ENCODE assay signal across 13 cellular contexts in genomic region chr3:184884359-184885017, GRCh38.
DNase-seq lines count a peak whose midpoint lies in the region; ATAC-seq, FAIRE-seq and TF ChIP-seq lines count a peak whose summit lies in the region.
"Had no signal": no experiment of that assay in that cellular context is flagged by ENCODE, and none has a peak within 500 bp of the region (broad histone marks: within the 10 kb centered on the region; RNA-seq: fewer than 3 reads in every experiment).

No MANE protein-coding gene starts in this region.

- TF ChIP-seq CTCF in WTC11 (IDR thresholded peaks at IDR 0.05), result no peak

- ATAC-seq in GM21360 (IDR thresholded peaks at IDR 0.05; ENCODE audit: unreplicated experiment) (peak; percentile 90), HG02981 (IDR thresholded peaks at IDR 0.05; ENCODE audit: unreplicated experiment) (peak; percentile 89), WTC11 (no peak)
- no peak for ATAC-seq in effector memory CD8-positive, alpha-beta T cell (replicated peaks)

- H3K27me3 Mint-ChIP-seq in effector memory CD8-positive, alpha-beta T cell, result no peaks in the 10 kb centered on the region
- H3K27me3 Mint-ChIP-seq in WTC11 (ENCODE audit: low read depth), result no peaks in the 10 kb centered on the region
- H3K27me3 Mint-ChIP-seq: CD4-positive, CD25-positive, alpha-beta regulatory T cell had no signal

- CTCF ChIA-PET in WTC11 (lab: Charles Lee), result no interaction called here

- H3K36me3 Mint-ChIP-seq in effector memory CD8-positive, alpha-beta T cell (ENCODE audit: insufficient read depth), result peaks cover 28% of the 10 kb centered on the region
- H3K36me3 Mint-ChIP-seq in WTC11, result peaks cover 3% of the 10 kb centered on the region

- no peaks in the 10 kb centered on the region for H3K9me3 Mint-ChIP-seq in effector memory CD8-positive, alpha-beta T cell
- H3K9me3 Mint-ChIP-seq in WTC11, result no peaks in the 10 kb centered on the region
- H3K9me3 Mint-ChIP-seq: CD4-positive, CD25-positive, alpha-beta regulatory T cell had no signal

- FAIRE-seq in GM18507 (lab: Jason Lieb, UNC), result peak; percentile 82

- POLR2A ChIA-PET in WTC11 (lab: Charles Lee), result no interaction called here

- H3K27ac Mint-ChIP-seq in effector memory CD8-positive, alpha-beta T cell, result no peak overlapping the region
- H3K27ac Mint-ChIP-seq in WTC11, result no peak overlapping the region

- no peak overlapping the region for H3K4me3 Mint-ChIP-seq in effector memory CD8-positive, alpha-beta T cell
- no peak overlapping the region for H3K4me3 Mint-ChIP-seq in WTC11
- H3K4me3 Mint-ChIP-seq: CD4-positive, CD25-positive, alpha-beta regulatory T cell had no signal

- peaks cover 0 to under 1% of the 10 kb centered on the region in 2 donors for H3K4me1 Mint-ChIP-seq in effector memory CD8-positive, alpha-beta T cell (ENCODE audit: low read depth in 2 of 2)
- H3K4me1 Mint-ChIP-seq in WTC11, result peaks cover 10% of the 10 kb centered on the region

- no peak for DNase-seq in GM18507 (ENCODE audit: extremely low spot score, insufficient read length, low read depth)
- peak; percentile 22 for DNase-seq in NAMALWA (ENCODE audit: low spot score)
- DNase-seq in activated effector memory CD4-positive, alpha-beta T cell treated with anti-CD3 and anti-CD28 coated beads, Interleukin-2, amount 50 U/mL, for 16 hours, result no peak
- no peak for DNase-seq in effector memory CD8-positive, alpha-beta T cell
- no peak for DNase-seq in WTC11 (ENCODE audit: low spot score)
- DNase-seq in NCI-H524 (lab: John Stamatoyannopoulos, UW), result no peak
- DNase-seq: CD4-positive, CD25-positive, alpha-beta regulatory T cell; kidney glomerular epithelial cell; NCI-H2029 treated with DMSO at 0.1 percent for 48 hours; occipital lobe; stimulated activated CD4-positive, alpha-beta T cell treated with anti-CD3 and anti-CD28 coated beads, Interleukin-4, amount 100 ng/mL, for 4 hours had no signal

TF ChIP-seq in WTC11, 78 proteins besides CTCF, POLR2A, EP300 and RAD21:
- TF ChIP-seq CREM (CRISPR knock-in tag; IDR thresholded peaks at IDR 0.05) (no peak), NFATC4 (CRISPR knock-in tag; IDR thresholded peaks at IDR 0.05) (no peak), NR1H2 (CRISPR knock-in tag; IDR thresholded peaks at IDR 0.05) (no peak), HMGA2 (CRISPR knock-in tag; IDR thresholded peaks at IDR 0.05) (no peak), ZNF281 (CRISPR knock-in tag; IDR thresholded peaks at IDR 0.05) (no peak), GABPB1 (CRISPR knock-in tag; IDR thresholded peaks at IDR 0.05) (no peak), ATF1 (CRISPR knock-in tag; IDR thresholded peaks at IDR 0.05) (no peak), ETV6 (CRISPR knock-in tag; IDR thresholded peaks at IDR 0.05) (no peak), NR3C1 (CRISPR knock-in tag; conservative IDR thresholded peaks at IDR 0.05; ENCODE audit: low read depth) (no peak), KAT7 (CRISPR knock-in tag; IDR thresholded peaks at IDR 0.05; ENCODE audit: borderline replicate concordance) (no peak), SMAD3 (CRISPR knock-in tag; IDR thresholded peaks at IDR 0.05; ENCODE audit: borderline replicate concordance) (no peak), FOXP1 (CRISPR knock-in tag; IDR thresholded peaks at IDR 0.05; ENCODE audit: borderline replicate concordance) (no peak), SMAD4 (CRISPR knock-in tag; IDR thresholded peaks at IDR 0.05) (no peak), MXD4 (CRISPR knock-in tag; IDR thresholded peaks at IDR 0.05; ENCODE audit: borderline replicate concordance) (no peak)
- TF ChIP-seq, protein P1, sequence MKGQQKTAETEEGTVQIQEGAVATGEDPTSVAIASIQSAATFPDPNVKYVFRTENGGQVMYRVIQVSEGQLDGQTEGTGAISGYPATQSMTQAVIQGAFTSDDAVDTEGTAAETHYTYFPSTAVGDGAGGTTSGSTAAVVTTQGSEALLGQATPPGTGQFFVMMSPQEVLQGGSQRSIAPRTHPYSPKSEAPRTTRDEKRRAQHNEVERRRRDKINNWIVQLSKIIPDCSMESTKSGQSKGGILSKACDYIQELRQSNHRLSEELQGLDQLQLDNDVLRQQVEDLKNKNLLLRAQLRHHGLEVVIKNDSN (CRISPR knock-in tag; IDR thresholded peaks at IDR 0.05), result no peak
- TF ChIP-seq, protein P2, sequence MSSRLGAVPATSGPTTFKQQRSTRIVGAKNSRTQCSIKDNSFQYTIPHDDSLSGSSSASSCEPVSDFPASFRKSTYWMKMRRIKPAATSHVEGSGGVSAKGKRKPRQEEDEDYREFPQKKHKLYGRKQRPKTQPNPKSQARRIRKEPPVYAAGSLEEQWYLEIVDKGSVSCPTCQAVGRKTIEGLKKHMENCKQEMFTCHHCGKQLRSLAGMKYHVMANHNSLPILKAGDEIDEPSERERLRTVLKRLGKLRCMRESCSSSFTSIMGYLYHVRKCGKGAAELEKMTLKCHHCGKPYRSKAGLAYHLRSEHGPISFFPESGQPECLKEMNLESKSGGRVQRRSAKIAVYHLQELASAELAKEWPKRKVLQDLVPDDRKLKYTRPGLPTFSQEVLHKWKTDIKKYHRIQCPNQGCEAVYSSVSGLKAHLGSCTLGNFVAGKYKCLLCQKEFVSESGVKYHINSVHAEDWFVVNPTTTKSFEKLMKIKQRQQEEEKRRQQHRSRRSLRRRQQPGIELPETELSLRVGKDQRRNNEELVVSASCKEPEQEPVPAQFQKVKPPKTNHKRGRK (CRISPR knock-in tag; IDR thresholded peaks at IDR 0.05; ENCODE audit: borderline replicate concordance), result no peak
- TF ChIP-seq, protein P3, sequence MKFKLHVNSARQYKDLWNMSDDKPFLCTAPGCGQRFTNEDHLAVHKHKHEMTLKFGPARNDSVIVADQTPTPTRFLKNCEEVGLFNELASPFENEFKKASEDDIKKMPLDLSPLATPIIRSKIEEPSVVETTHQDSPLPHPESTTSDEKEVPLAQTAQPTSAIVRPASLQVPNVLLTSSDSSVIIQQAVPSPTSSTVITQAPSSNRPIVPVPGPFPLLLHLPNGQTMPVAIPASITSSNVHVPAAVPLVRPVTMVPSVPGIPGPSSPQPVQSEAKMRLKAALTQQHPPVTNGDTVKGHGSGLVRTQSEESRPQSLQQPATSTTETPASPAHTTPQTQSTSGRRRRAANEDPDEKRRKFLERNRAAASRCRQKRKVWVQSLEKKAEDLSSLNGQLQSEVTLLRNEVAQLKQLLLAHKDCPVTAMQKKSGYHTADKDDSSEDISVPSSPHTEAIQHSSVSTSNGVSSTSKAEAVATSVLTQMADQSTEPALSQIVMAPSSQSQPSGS (CRISPR knock-in tag; IDR thresholded peaks at IDR 0.05; ENCODE audit: borderline replicate concordance, low read depth), result no peak

Comparison
In these comparisons a context has a peak if more than half of its experiments do, and no peak if none do; other contexts are left out.
1. ATAC-seq: peak in GM21360 (single experiment) and HG02981 (single experiment); none in effector memory CD8-positive, alpha-beta T cell (single experiment) and WTC11 (single experiment).